In the genomic region with DNA sequence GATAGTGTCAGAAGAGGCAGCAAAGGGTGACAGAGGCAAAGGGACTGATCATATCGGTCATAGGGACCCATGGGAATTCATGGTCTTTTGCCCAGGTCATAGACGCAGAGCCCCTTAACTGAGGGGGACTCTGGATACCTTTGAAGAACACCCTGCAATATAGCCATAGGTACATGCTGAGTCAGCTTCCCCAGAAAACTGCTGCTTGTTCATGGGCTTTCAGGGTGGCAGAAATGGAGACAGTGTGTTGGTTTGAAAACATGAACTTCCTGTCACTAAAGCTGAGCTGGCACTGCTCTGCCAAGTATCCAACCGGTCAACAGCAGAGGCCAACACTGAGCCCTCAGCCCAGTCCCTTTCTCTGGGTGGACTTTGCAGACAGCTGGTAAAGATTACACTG, we compare ENCODE assay signal across 25 cellular contexts.
"Had no signal": no experiment of that assay in that cellular context is flagged by ENCODE, and none has a peak within 500 bp of the region (broad histone marks: within the 10 kb centered on the region; RNA-seq: fewer than 3 reads in every experiment).

No MANE protein-coding gene starts in this region.

- H3K9me3 ChIP-seq: SJSA1 had no signal

- H3K36me3 ChIP-seq: SJSA1 had no signal

- ATAC-seq: K562, Panc1, PC-3 had no signal

- H3K4me3 ChIP-seq: K562, SJSA1, SK-N-MC had no signal

- H3K4me2 ChIP-seq: KMS-11 had no signal

- DNase-seq: Kasumi-1; MV-4-11; NCI-H1048; NCI-H1105; NCI-H1417; NCI-H1436 treated with DMSO at 0.1 percent for 48 hours; NCI-H1694; NCI-H187 treated with DMSO at 0.1 percent for 48 hours; NCI-H2029 treated with DMSO at 0.1 percent for 48 hours; NCI-H2171 treated with DMSO at 0.1 percent for 48 hours; NCI-H2227 treated with DMSO at 0.1 percent for 48 hours; NCI-H446; NCI-H510A; NCI-H524 treated with DMSO at 0.1 percent for 48 hours; NCI-H69; NCI-H774; NK-92 treated with Interleukin-12 subunit alpha and Interleukin-12 subunit beta, amount 100 ng/mL, for 24 hours; PC-3; Right ventricle myocardium superior; SIG-M5 had no signal

- H3K27ac ChIP-seq: KMS-11, SJSA1, SK-N-MC had no signal

- H3K9ac ChIP-seq: KMS-11 had no signal

- H3K4me1 ChIP-seq: SJSA1 had no signal

- FAIRE-seq: K562 had no signal
